In the genomic region with DNA sequence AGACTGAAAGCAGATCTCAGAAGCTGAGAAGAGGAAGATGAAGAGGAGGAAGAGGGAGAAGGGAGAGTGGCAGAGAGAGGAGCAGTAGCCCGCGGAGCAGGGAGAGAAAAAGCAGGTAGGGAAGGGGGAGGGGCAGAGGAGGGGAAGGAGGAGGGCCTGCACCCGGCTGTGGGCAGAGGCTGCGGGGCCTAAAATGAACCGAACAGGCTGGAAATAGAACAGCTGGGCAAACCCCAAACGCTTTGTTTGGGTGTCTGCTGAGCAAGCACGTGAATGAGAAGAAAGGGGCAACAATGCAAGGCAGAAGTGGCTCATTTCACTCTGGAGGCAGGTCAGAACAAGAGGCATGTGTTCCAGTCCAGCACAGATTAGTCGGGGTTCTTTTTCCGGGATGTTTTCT, we compare ENCODE assay signal across 11 cellular contexts. TPM values are rescaled to one million over a fixed set of nuclear protein-coding genes. Genes with fewer than 3 reads are reported as not detected.
A peak's percentile ranks its signal among the peaks of the same experiment; 100 is the strongest.
DNase-seq lines count a peak whose midpoint lies in the region; ATAC-seq and TF ChIP-seq lines count a peak whose summit lies in the region.
"Had no signal": no experiment of that assay in that cellular context is flagged by ENCODE, and none has a peak within 500 bp of the region (broad histone marks: within the 10 kb centered on the region; RNA-seq: fewer than 3 reads in every experiment).

No MANE protein-coding gene starts in this region.

- no peak overlapping the region for H3K4me3 ChIP-seq in SJCRH30

- peaks cover 55% of the 10 kb centered on the region for H3K4me1 ChIP-seq in SJCRH30

- DNase-seq in activated naive CD4-positive, alpha-beta T cell treated with anti-CD3 and anti-CD28 coated beads, Interleukin-2, amount 50 U/mL, for 16 hours = peak; percentile 29
- DNase-seq in activated naive CD4-positive, alpha-beta T cell treated with Interleukin-2 at 50 U/mL for 16 hours = no peak
- peak; percentile 80 to 85 for DNase-seq in SJCRH30
- DNase-seq in stimulated activated naive CD8-positive, alpha-beta T cell treated with anti-CD3 and anti-CD28 coated beads, Interleukin-15, Interleukin-2, amounts not matched to agents 100 U/mL and 50 U/mL, for 24 hours = peak; percentile 30
- DNase-seq in T1000 (lab: John Stamatoyannopoulos, UW) = no peak
- DNase-seq in erythroblast (lab: John Stamatoyannopoulos, UW) = no peak
- DNase-seq: effector memory CD4-positive, alpha-beta T cell; EL; stimulated activated CD8-positive, alpha-beta memory T cell treated with anti-CD3 and anti-CD28 coated beads, Interleukin-4, amount 100 ng/mL, for 48 hours had no signal

- no peak for TF ChIP-seq POLR2A in erythroblast (IDR thresholded peaks at IDR 0.05; ENCODE audit: low read length)

- peak overlapping the region; percentile 68 for H3K27ac ChIP-seq in SJCRH30

- no peaks in the 10 kb centered on the region for H3K9me3 ChIP-seq in SJCRH30 (replicated peaks)

- peaks cover 3% of the 10 kb centered on the region; the same call in 1 of the 2 replicates for H3K27me3 ChIP-seq in SJCRH30

- no peaks in the 10 kb centered on the region for H3K36me3 ChIP-seq in SJCRH30

- ATAC-seq in HG02884 (IDR thresholded peaks at IDR 0.05; ENCODE audit: unreplicated experiment) = peak; percentile 60
- ATAC-seq in stimulated activated naive CD8-positive, alpha-beta T cell treated with anti-CD3 and anti-CD28 coated beads, Interleukin-15, Interleukin-2, amounts not matched to agents 100 U/mL and 50 U/mL, for 24 hours = peak; percentile 47
- ATAC-seq in HG02973 (IDR thresholded peaks at IDR 0.05; ENCODE audit: unreplicated experiment) = no peak

RNA-seq across cellular contexts. Expression of a gene that starts 33.5 kb away (rescaled TPM):
- 0.61 and 0.99 TPM in 2 replicates for total RNA-seq in SJCRH30 (2014; rRNA removed; shearing (Covaris generic))

Comparison
In these comparisons a context has a peak if more than half of its experiments do, and no peak if none do; other contexts are left out.
1. DNase-seq: peak in activated naive CD4-positive, alpha-beta T cell treated with anti-CD3 and anti-CD28 coated beads, Interleukin-2, amount 50 U/mL, for 16 hours (single experiment), SJCRH30 (2 of 2) and stimulated activated naive CD8-positive, alpha-beta T cell treated with anti-CD3 and anti-CD28 coated beads, Interleukin-15, Interleukin-2, amounts not matched to agents 100 U/mL and 50 U/mL, for 24 hours (single experiment); none in activated naive CD4-positive, alpha-beta T cell treated with Interleukin-2 at 50 U/mL for 16 hours (single experiment), T1000 (single experiment) and erythroblast (0 of 2).